6 cellular contexts compared by ENCODE assay signal in the genomic region with DNA sequence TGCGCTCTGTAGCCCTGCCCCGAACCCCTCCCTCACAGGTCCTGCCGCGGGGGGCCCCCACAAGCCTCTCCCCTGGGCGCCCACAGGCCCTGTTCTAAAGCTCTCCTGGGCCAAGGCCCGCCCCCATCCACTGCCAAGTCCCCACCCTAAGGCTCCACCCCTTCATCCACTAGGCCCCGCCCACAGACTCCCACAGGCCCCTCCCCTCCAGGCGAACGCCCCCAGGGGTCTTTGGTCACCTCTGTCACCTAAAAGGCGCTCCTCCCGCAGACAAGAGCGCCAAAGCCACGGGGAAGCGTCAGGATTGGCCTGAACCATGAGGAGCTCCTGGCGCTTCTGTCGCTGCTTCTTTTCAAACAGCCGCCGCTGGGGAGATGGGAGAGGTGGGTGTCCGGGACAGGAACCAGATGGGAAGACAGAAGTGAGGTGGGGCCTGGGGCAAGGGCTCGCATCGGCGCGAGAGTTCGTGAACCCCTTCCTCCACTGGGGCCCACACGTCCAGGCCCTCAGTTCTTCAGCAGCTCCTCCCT. TPM values are rescaled to one million over a fixed set of nuclear protein-coding genes. Genes with fewer than 3 reads are reported as not detected.
DNase-seq lines count a peak whose midpoint lies in the region; ATAC-seq and TF ChIP-seq lines count a peak whose summit lies in the region.

No MANE protein-coding gene starts in this region.

- H3K27me3 ChIP-seq in suprapubic skin, result no peaks in the 10 kb centered on the region

- 34% methylated on average over 24 of the region's 25 CpGs for WGBS in suprapubic skin

- no peaks in the 10 kb centered on the region for H3K9me3 ChIP-seq in suprapubic skin

- H3K4me3 ChIP-seq in suprapubic skin, result peak overlapping the region; percentile 50

- no peak for TF ChIP-seq POLR2A in suprapubic skin (IDR thresholded peaks at IDR 0.05)

- TF ChIP-seq EP300 in suprapubic skin (IDR thresholded peaks at IDR 0.05), result no peak

- TF ChIP-seq CTCF in suprapubic skin (IDR thresholded peaks at IDR 0.05), result no peak

- DNase-seq in activated CD4-positive, alpha-beta T cell treated with anti-CD3 and anti-CD28 coated beads for 48 hours, result peak; percentile 71
- DNase-seq in activated CD4-positive, alpha-beta T cell treated with anti-CD3 and anti-CD28 coated beads, Interleukin-2, amount 50 U/mL, for 1 hour, result no peak
- DNase-seq in left ventricle myocardium superior (peak; percentile 81), suprapubic skin (ENCODE audit: low spot score in 2 of 2) (peak; percentile 82 to 89), GDM1 (lab: John Stamatoyannopoulos, UW) (no peak), DMS 273 (lab: John Stamatoyannopoulos, UW; ENCODE audit: unreplicated experiment) (no peak)

- intact Hi-C loops in left ventricle myocardium superior (cut with micrococcal nuclease), result no loop called here

- ATAC-seq in left ventricle myocardium superior, result peak; percentile 53

- no peak overlapping the region for H3K27ac ChIP-seq in suprapubic skin

- no peaks in the 10 kb centered on the region for H3K36me3 ChIP-seq in suprapubic skin

- peaks cover 21% of the 10 kb centered on the region for H3K4me1 ChIP-seq in suprapubic skin

RNA-seq across cellular contexts. Expression of a gene that starts 2.3 kb away (rescaled TPM):
- not detected for total RNA-seq in left ventricle myocardium superior
- total RNA-seq in suprapubic skin, result not detected

RNA-seq across cellular contexts. Expression of a gene that starts 3.9 kb away (rescaled TPM):
- 265 TPM for total RNA-seq in left ventricle myocardium superior
- 100 to 1,000 TPM; 132 to 220 (median 204) TPM for total RNA-seq in suprapubic skin

RNA-seq across cellular contexts. Expression of a gene that starts 24.0 kb away (rescaled TPM):
- total RNA-seq in left ventricle myocardium superior, result 63.0 TPM
- 100 to 1,000 TPM; 135 to 191 (median 144) TPM for total RNA-seq in suprapubic skin

RNA-seq across cellular contexts. Expression of a gene that starts 27.8 kb away (rescaled TPM):
- total RNA-seq in left ventricle myocardium superior, result 22.2 TPM
- 1 to 10 TPM; 2.8 to 5.1 (median 5.0) TPM for total RNA-seq in suprapubic skin

RNA-seq across cellular contexts. Expression of a gene that starts 37.2 kb away (rescaled TPM):
- not detected for total RNA-seq in left ventricle myocardium superior
- under 1 TPM in 1 of 4 donors, not detected in 3; 0.59 TPM for total RNA-seq in suprapubic skin

Comparison
In these comparisons a context has a peak if more than half of its experiments do, and no peak if none do; other contexts are left out.
1. DNase-seq: peak in activated CD4-positive, alpha-beta T cell treated with anti-CD3 and anti-CD28 coated beads for 48 hours (single experiment), left ventricle myocardium superior (single experiment) and suprapubic skin (2 of 2); none in activated CD4-positive, alpha-beta T cell treated with anti-CD3 and anti-CD28 coated beads, Interleukin-2, amount 50 U/mL, for 1 hour (single experiment), GDM1 (single experiment) and DMS 273 (single experiment).